In genomic region chr2:26033270-26033768, GRCh38 we compare ENCODE assay signal across 8 cellular contexts. TPM values are rescaled to one million over a fixed set of nuclear protein-coding genes. Genes with fewer than 3 reads are reported as not detected.
DNase-seq lines count a peak whose midpoint lies in the region; ATAC-seq and TF ChIP-seq lines count a peak whose summit lies in the region.

No MANE protein-coding gene starts in this region.

- H3K4me3 ChIP-seq in DND-41 (ENCODE audit: low read depth in 1 of 2, low read length in 2 of 2) (peak overlapping the region; percentile 34 to 91), iPS-18a (ENCODE audit: low read length) (peak overlapping the region; percentile 99), skeletal muscle cell (ENCODE audit: low read depth, low read length) (peak overlapping the region; percentile 99)

- ATAC-seq in DND-41 (ENCODE audit: insufficient read depth, low read depth): peak; percentile 15
- peak; percentile 21 for ATAC-seq in GM21515 (IDR thresholded peaks at IDR 0.05; ENCODE audit: unreplicated experiment)
- ATAC-seq in GM18873 (IDR thresholded peaks at IDR 0.05; ENCODE audit: low FRiP score, unreplicated experiment): no peak

- H3K9me3 Mint-ChIP-seq in IgD-negative memory B cell (no peaks in the 10 kb centered on the region), brain (peaks cover 0 to 2% (median 0%) of the 10 kb centered on the region in 5 experiments)

- H3K9me3 ChIP-seq in DND-41 (ENCODE audit: insufficient read depth, low read length, severe bottlenecking): no peaks in the 10 kb centered on the region
- H3K9me3 ChIP-seq in iPS-18a (ENCODE audit: control insufficient read depth, low read depth, low read length): no peaks in the 10 kb centered on the region

- H3K9ac ChIP-seq in DND-41 (ENCODE audit: low read depth, low read length) (peak overlapping the region; percentile 76), iPS-18a (ENCODE audit: low read length) (peak overlapping the region; percentile 77)

- H3K4me1 Mint-ChIP-seq in IgD-negative memory B cell (peaks cover 5 to 28% (median 24%) of the 10 kb centered on the region in 3 donors), brain (peaks cover 35% of the 10 kb centered on the region)

- H3K4me2 ChIP-seq in DND-41 (ENCODE audit: insufficient read depth, low read length): peak overlapping the region; percentile 91

- H3K79me2 ChIP-seq in DND-41 (ENCODE audit: insufficient read depth, low read length): peaks cover 47% of the 10 kb centered on the region

- H3K27ac ChIP-seq in DND-41 (ENCODE audit: low read length) (peak overlapping the region; percentile 73), iPS-18a (ENCODE audit: low read length) (peak overlapping the region; percentile 92)

- H3K36me3 Mint-ChIP-seq in IgD-negative memory B cell (peaks cover 4% of the 10 kb centered on the region), brain (peaks cover 22% of the 10 kb centered on the region)

- H3K27me3 ChIP-seq in DND-41 (ENCODE audit: insufficient read depth, low read length, poor library complexity) (no peaks in the 10 kb centered on the region), iPS-18a (ENCODE audit: control insufficient read depth, insufficient read depth, low read length) (no peaks in the 10 kb centered on the region)

- H4K20me1 ChIP-seq in DND-41 (ENCODE audit: insufficient read depth, low read length): peaks cover 29% of the 10 kb centered on the region

- peaks cover 32% of the 10 kb centered on the region for H3K4me1 ChIP-seq in DND-41 (ENCODE audit: insufficient read depth, low read length)
- H3K4me1 ChIP-seq in iPS-18a (ENCODE audit: control insufficient read depth, low read depth, low read length): peaks cover 10% of the 10 kb centered on the region

- DNase-seq in DND-41: no peak
- DNase-seq in NOMO-1 treated with DMSO at 0.1 percent for 48 hours (lab: John Stamatoyannopoulos, UW; ENCODE audit: unreplicated experiment): peak; percentile 87
- no peak for DNase-seq in skeletal muscle cell (ENCODE audit: low read depth)

- H3K27me3 Mint-ChIP-seq in IgD-negative memory B cell (no peaks in the 10 kb centered on the region), brain (peaks cover 17% of the 10 kb centered on the region)

- H2AFZ ChIP-seq in DND-41 (ENCODE audit: low read depth, low read length): peak overlapping the region; percentile 80

- H3K4me3 Mint-ChIP-seq in IgD-negative memory B cell (peak overlapping the region; percentile 83 to 99 (median 96)), brain (peak overlapping the region; percentile 90 to 99 (median 99))

- H3K36me3 ChIP-seq in DND-41 (ENCODE audit: insufficient read depth, low read length) (peaks cover 17% of the 10 kb centered on the region), iPS-18a (ENCODE audit: control insufficient read depth, low read depth, low read length) (peaks cover 3% of the 10 kb centered on the region)

- TF ChIP-seq CTCF in DND-41 (IDR thresholded peaks at IDR 0.05; ENCODE audit: borderline replicate concordance, extremely low read depth, low read length, poor library complexity, severe bottlenecking): peak; percentile 5
- TF ChIP-seq CTCF in brain (conservative IDR thresholded peaks at IDR 0.05): no peak

- H3K27ac Mint-ChIP-seq in IgD-negative memory B cell: peak overlapping the region; percentile 79 to 97 (median 82)
- H3K27ac Mint-ChIP-seq in brain: peak overlapping the region; percentile 97 to 100 (median 98)

RNA-seq across cellular contexts. Expression of gene RAB10, which starts 0.6 kb away (rescaled TPM):
- polyA plus RNA-seq in IgD-negative memory B cell: 86.1 TPM
- polyA plus RNA-seq in brain (ENCODE audit: insufficient read depth, low read depth, low replicate concordance): 68.7 TPM

RNA-seq across cellular contexts. Expression of gene KIF3C, which starts 51.0 kb away (rescaled TPM):
- polyA plus RNA-seq in IgD-negative memory B cell (0.31 TPM), brain (ENCODE audit: insufficient read depth, low read depth, low replicate concordance) (74.7 TPM)

Comparison
In these comparisons a context has a peak if more than half of its experiments do, and no peak if none do; other contexts are left out.
1. RNA of gene KIF3C, which starts 51.0 kb away (polyA plus RNA-seq): 74.7 TPM in brain (single experiment); 0.31 TPM in IgD-negative memory B cell (single experiment); every median in the first group is over 10 times any median in the second.
2. Peak in every context shown above with its lines, with median percentiles within 50 percentile points of each other: H3K4me3 ChIP-seq.